Comparison of ENCODE assay signal across 1 cellular context in genomic region chr7:105228555-105228954, GRCh38.
TF ChIP-seq lines count a peak whose summit lies in the region.

No MANE protein-coding gene starts in this region.

TF ChIP-seq in SK-N-SH treated with all-trans-retinoic acid at 6 μM for 48 hours, 23 proteins besides CTCF, POLR2A, EP300 and RAD21 (continued from another document):
- TF ChIP-seq TCF4 (CRISPR knock-in tag; IDR thresholded peaks at IDR 0.05; ENCODE audit: borderline replicate concordance) (no peak), TOX (CRISPR knock-in tag; IDR thresholded peaks at IDR 0.05; ENCODE audit: borderline replicate concordance) (no peak), ZFP3 (CRISPR knock-in tag; IDR thresholded peaks at IDR 0.05) (no peak), ZNF8 (CRISPR knock-in tag; IDR thresholded peaks at IDR 0.05) (no peak), ZNF70 (CRISPR knock-in tag; IDR thresholded peaks at IDR 0.05) (no peak), SNAI2 (CRISPR knock-in tag; IDR thresholded peaks at IDR 0.05) (no peak), ZNF565 (CRISPR knock-in tag; conservative IDR thresholded peaks at IDR 0.05; ENCODE audit: low read depth) (no peak), ZC3H10 (CRISPR knock-in tag; IDR thresholded peaks at IDR 0.05) (no peak), CREB5 (CRISPR knock-in tag; IDR thresholded peaks at IDR 0.05; ENCODE audit: low read depth) (no peak), OSR1 (CRISPR knock-in tag; IDR thresholded peaks at IDR 0.05) (no peak), ESRRG (CRISPR knock-in tag; IDR thresholded peaks at IDR 0.05) (no peak), ISL1 (CRISPR knock-in tag; IDR thresholded peaks at IDR 0.05) (no peak), BACH2 (CRISPR knock-in tag; IDR thresholded peaks at IDR 0.05; ENCODE audit: borderline replicate concordance) (no peak), GLIS3 (CRISPR knock-in tag; IDR thresholded peaks at IDR 0.05) (no peak), CSDC2 (CRISPR knock-in tag; IDR thresholded peaks at IDR 0.05) (no peak)
- TF ChIP-seq, protein P1, sequence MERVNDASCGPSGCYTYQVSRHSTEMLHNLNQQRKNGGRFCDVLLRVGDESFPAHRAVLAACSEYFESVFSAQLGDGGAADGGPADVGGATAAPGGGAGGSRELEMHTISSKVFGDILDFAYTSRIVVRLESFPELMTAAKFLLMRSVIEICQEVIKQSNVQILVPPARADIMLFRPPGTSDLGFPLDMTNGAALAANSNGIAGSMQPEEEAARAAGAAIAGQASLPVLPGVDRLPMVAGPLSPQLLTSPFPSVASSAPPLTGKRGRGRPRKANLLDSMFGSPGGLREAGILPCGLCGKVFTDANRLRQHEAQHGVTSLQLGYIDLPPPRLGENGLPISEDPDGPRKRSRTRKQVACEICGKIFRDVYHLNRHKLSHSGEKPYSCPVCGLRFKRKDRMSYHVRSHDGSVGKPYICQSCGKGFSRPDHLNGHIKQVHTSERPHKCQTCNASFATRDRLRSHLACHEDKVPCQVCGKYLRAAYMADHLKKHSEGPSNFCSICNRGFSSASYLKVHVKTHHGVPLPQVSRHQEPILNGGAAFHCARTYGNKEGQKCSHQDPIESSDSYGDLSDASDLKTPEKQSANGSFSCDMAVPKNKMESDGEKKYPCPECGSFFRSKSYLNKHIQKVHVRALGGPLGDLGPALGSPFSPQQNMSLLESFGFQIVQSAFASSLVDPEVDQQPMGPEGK (CRISPR knock-in tag; IDR thresholded peaks at IDR 0.05; ENCODE audit: borderline replicate concordance), result no peak
- TF ChIP-seq, protein P2, sequence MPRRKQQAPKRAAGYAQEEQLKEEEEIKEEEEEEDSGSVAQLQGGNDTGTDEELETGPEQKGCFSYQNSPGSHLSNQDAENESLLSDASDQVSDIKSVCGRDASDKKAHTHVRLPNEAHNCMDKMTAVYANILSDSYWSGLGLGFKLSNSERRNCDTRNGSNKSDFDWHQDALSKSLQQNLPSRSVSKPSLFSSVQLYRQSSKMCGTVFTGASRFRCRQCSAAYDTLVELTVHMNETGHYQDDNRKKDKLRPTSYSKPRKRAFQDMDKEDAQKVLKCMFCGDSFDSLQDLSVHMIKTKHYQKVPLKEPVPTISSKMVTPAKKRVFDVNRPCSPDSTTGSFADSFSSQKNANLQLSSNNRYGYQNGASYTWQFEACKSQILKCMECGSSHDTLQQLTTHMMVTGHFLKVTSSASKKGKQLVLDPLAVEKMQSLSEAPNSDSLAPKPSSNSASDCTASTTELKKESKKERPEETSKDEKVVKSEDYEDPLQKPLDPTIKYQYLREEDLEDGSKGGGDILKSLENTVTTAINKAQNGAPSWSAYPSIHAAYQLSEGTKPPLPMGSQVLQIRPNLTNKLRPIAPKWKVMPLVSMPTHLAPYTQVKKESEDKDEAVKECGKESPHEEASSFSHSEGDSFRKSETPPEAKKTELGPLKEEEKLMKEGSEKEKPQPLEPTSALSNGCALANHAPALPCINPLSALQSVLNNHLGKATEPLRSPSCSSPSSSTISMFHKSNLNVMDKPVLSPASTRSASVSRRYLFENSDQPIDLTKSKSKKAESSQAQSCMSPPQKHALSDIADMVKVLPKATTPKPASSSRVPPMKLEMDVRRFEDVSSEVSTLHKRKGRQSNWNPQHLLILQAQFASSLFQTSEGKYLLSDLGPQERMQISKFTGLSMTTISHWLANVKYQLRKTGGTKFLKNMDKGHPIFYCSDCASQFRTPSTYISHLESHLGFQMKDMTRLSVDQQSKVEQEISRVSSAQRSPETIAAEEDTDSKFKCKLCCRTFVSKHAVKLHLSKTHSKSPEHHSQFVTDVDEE (CRISPR knock-in tag; IDR thresholded peaks at IDR 0.05), result no peak
- TF ChIP-seq, protein P3, sequence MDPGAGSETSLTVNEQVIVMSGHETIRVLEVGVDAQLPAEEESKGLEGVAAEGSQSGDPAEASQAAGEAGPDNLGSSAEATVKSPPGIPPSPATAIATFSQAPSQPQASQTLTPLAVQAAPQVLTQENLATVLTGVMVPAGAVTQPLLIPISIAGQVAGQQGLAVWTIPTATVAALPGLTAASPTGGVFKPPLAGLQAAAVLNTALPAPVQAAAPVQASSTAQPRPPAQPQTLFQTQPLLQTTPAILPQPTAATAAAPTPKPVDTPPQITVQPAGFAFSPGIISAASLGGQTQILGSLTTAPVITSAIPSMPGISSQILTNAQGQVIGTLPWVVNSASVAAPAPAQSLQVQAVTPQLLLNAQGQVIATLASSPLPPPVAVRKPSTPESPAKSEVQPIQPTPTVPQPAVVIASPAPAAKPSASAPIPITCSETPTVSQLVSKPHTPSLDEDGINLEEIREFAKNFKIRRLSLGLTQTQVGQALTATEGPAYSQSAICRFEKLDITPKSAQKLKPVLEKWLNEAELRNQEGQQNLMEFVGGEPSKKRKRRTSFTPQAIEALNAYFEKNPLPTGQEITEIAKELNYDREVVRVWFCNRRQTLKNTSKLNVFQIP (CRISPR knock-in tag; IDR thresholded peaks at IDR 0.05; ENCODE audit: borderline replicate concordance, low read depth), result no peak
